11 cellular contexts compared by ENCODE assay signal in genomic region chr1:66938618-66939017, GRCh38. TPM values are rescaled to one million over a fixed set of nuclear protein-coding genes. Genes with fewer than 3 reads are reported as not detected.
A peak's percentile ranks its signal among the peaks of the same experiment; 100 is the strongest.
DNase-seq lines count a peak whose midpoint lies in the region; FAIRE-seq and TF ChIP-seq lines count a peak whose summit lies in the region.
"Had no signal": no experiment of that assay in that cellular context is flagged by ENCODE, and none has a peak within 500 bp of the region (broad histone marks: within the 10 kb centered on the region; RNA-seq: fewer than 3 reads in every experiment).

No MANE protein-coding gene starts in this region.

- in situ Hi-C loops in ACHN (cut with HindIII; ENCODE audit: low pct_ligation_motif_present, low pct_unique_long_range_greater_than_20kb, low sequenced_read_pairs), result no loop called here

- no peak for TF ChIP-seq POLR2A in H54 (IDR thresholded peaks at IDR 0.05; ENCODE audit: low read depth, low read length)

- FAIRE-seq in H54 (lab: Jason Lieb, UNC), result peak; percentile 43
- peak; percentile 78 for FAIRE-seq in RCC 7860 (lab: Jason Lieb, UNC)

- DNase-seq in ACHN (peak; percentile 29), H54 (ENCODE audit: insufficient read length, low spot score) (no peak), RCC 7860 (ENCODE audit: low spot score) (no peak), dermis blood vessel endothelial cell (peak; percentile 37), KG1 (lab: John Stamatoyannopoulos, UW) (no peak), NCI-H2171 treated with DMSO at 0.1 percent for 48 hours (lab: John Stamatoyannopoulos, UW) (no peak), cerebellum (ENCODE audit: low spot score) (no peak)
- no peak for DNase-seq in activated naive CD4-positive, alpha-beta T cell (lab: John Stamatoyannopoulos, UW)
- DNase-seq: NK-92 treated with Interleukin-12 subunit alpha and Interleukin-12 subunit beta, amount 100 ng/mL, for 24 hours; stimulated activated CD4-positive, alpha-beta T cell treated with anti-CD3 and anti-CD28 coated beads, Interleukin-4, amount 100 ng/mL, for 24 hours; stimulated activated naive CD8-positive, alpha-beta T cell treated with anti-CD3 and anti-CD28 coated beads, Interleukin-15, Interleukin-2, amounts not matched to agents 100 U/mL and 50 U/mL, for 24 hours had no signal

RNA-seq across cellular contexts. Expression of gene MIER1, which starts 13.8 kb away (rescaled TPM):
- total RNA-seq in dermis blood vessel endothelial cell (26.9 and 34.0 TPM in 2 replicates), cerebellum (30.2 TPM)

RNA-seq across cellular contexts. Expression of gene DNAI4, which starts 14.0 kb away (rescaled TPM):
- total RNA-seq in dermis blood vessel endothelial cell (2.1 and 3.7 TPM in 2 replicates), cerebellum (28.9 TPM)

Comparison
In these comparisons a context has a peak if more than half of its experiments do, and no peak if none do; other contexts are left out.
1. DNase-seq: peak in ACHN (single experiment) and dermis blood vessel endothelial cell (single experiment); none in H54 (single experiment), RCC 7860 (single experiment), KG1 (single experiment), activated naive CD4-positive, alpha-beta T cell (0 of 4), NCI-H2171 treated with DMSO at 0.1 percent for 48 hours (single experiment) and cerebellum (single experiment).